25 cellular contexts compared by ENCODE assay signal in the genomic region with DNA sequence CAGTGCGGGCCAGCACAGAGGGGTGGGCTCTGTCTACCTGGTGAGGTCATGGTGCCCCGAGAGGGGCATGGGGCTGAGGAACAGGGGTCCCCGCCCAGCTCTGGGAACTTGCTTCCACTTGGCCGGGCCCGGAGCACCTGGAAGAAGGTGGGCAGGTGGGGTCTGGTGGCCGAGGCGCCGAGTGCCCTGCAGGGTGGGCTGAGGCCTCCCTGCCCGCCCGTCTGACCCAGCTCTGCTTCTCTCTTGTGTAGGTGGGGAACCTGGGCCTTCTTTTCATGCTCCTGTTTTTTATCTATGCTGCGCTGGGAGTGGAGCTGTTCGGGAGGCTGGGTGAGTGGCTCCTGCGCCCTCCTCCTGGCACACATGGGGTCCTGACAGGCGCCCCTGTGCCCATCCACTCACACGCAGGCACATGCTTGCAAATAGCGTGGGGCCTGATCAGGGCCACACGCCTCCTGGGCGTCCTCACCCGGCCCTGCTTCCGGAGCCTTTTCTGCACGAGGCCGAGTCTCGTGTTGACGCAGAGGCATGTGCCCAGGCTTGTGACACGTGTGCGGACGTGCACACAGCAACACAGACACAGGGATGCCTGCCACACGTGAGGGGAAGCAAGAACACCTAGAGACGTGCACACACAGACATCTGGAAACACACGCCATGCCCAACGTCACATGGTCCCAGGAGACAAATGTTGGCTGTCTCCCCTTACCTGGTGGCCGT. TPM values are rescaled to one million over a fixed set of nuclear protein-coding genes. Genes with fewer than 3 reads are reported as not detected.
DNase-seq lines count a peak whose midpoint lies in the region; ATAC-seq, FAIRE-seq and TF ChIP-seq lines count a peak whose summit lies in the region.
"Had no signal": no experiment of that assay in that cellular context is flagged by ENCODE, and none has a peak within 500 bp of the region (broad histone marks: within the 10 kb centered on the region; RNA-seq: fewer than 3 reads in every experiment).

No MANE protein-coding gene starts in this region.

- no peak for TF ChIP-seq POLR2A in K562 (conservative IDR thresholded peaks at IDR 0.05)

- no TSS peak for BruUV-seq in K562 (replicated peaks; lab: Mats Ljungman, UMichigan)
- no TSS peak for BruUV-seq in mammary epithelial cell (replicated peaks; lab: Mats Ljungman, UMichigan)

- TF ChIP-seq CTCF in K562 (IDR thresholded peaks at IDR 0.05 in 2 of 3, conservative IDR thresholded peaks at IDR 0.05 in 1 of 3; ENCODE audit: insufficient read depth in 2 of 3, low read depth in 1 of 3, low read length in 3 of 3) (no peak), mammary epithelial cell (conservative IDR thresholded peaks at IDR 0.05 in 1 of 2, IDR thresholded peaks at IDR 0.05 in 1 of 2; ENCODE audit: extremely low read depth in 1 of 2, insufficient read depth in 1 of 2, low read depth in 1 of 2, low read length in 2 of 2) (no peak)

- no peak overlapping the region for H3K18ac ChIP-seq in neuronal stem cell (ENCODE audit: low read length)

- intact Hi-C loops in K562 (cut with micrococcal nuclease): no loop called here
- intact Hi-C loops in mammary epithelial cell (cut with micrococcal nuclease): no loop called here

- dilution Hi-C loops in mammary epithelial cell (cut with HindIII; ENCODE audit: low sequenced_read_pairs): loop anchor here (10.0 kb wide), 4 partner anchors 152 to 298 kb away; no protein-coding TSS in a partner anchor

- H3K36me3 ChIP-seq in H7 (replicated peaks; ENCODE audit: control insufficient read depth, insufficient read depth, low read length): peaks cover 2% of the 10 kb centered on the region
- no peaks in the 10 kb centered on the region for H3K36me3 ChIP-seq in K562 (ENCODE audit: control insufficient read depth, insufficient read depth, low read length)
- peaks cover 11 to 44% of the 10 kb centered on the region in 2 donors for H3K36me3 ChIP-seq in neuronal stem cell (replicated peaks in 1 of 2; ENCODE audit: control insufficient read depth in 2 of 2, insufficient read depth in 2 of 2, low read length in 2 of 2)
- no peaks in the 10 kb centered on the region for H3K36me3 ChIP-seq in mammary epithelial cell (ENCODE audit: insufficient read depth, low read length)
- H3K36me3 ChIP-seq: BE2C, HAP-1 had no signal

- no peaks in the 10 kb centered on the region for H3K9me1 ChIP-seq in K562 (ENCODE audit: control insufficient read depth, insufficient read depth, low read length)

- in situ Hi-C loops in K562 (cut with MboI) (no loop called here), mammary epithelial cell (cut with MboI; ENCODE audit: low sequenced_read_pairs in 2 of 2) (no loop called here)

- TF ChIP-seq RAD21 in K562 (CRISPR knock-in tag; conservative IDR thresholded peaks at IDR 0.05 in 1 of 2, IDR thresholded peaks at IDR 0.05 in 1 of 2): no peak

- H2AK5ac ChIP-seq in neuronal stem cell (ENCODE audit: low read depth, low read length): no peak overlapping the region

- H4K91ac ChIP-seq in neuronal stem cell (ENCODE audit: low read depth, low read length, poor library complexity): no peak overlapping the region

- no peak for ATAC-seq in K562
- ATAC-seq: A549, GM12878, GM23338 had no signal

- H3K27ac ChIP-seq in K562 (ENCODE audit: extremely low read depth, low read depth, low read length): no peak overlapping the region
- no peak overlapping the region for H3K27ac ChIP-seq in neuronal stem cell (replicated peaks; ENCODE audit: low read length)
- no peak overlapping the region for H3K27ac ChIP-seq in mammary epithelial cell (ENCODE audit: insufficient read depth, low read depth, low read length)
- H3K27ac ChIP-seq: A549; BLaER1 treated with 17β-estradiol and CSF1 and Interleukin-3, amounts not matched to agents 10 nM and 100 nM had no signal

- H4K8ac ChIP-seq in neuronal stem cell (ENCODE audit: low read depth, low read length): no peak overlapping the region

- H3K27me3 ChIP-seq in H7 (ENCODE audit: control insufficient read depth, insufficient read depth, low read length): no peaks in the 10 kb centered on the region
- peaks cover 52 to 91% of the 10 kb centered on the region in 2 experiments for H3K27me3 ChIP-seq in K562 (ENCODE audit: control insufficient read depth in 2 of 2, insufficient read depth in 2 of 2, low read length in 2 of 2)
- H3K27me3 ChIP-seq in neuronal stem cell (ENCODE audit: control insufficient read depth in 3 of 3, insufficient read depth in 3 of 3, low read depth in 1 of 3, low read length in 3 of 3): no peaks in the 10 kb centered on the region
- H3K27me3 ChIP-seq in mammary epithelial cell (ENCODE audit: insufficient read depth, low read length): peaks cover 2% of the 10 kb centered on the region
- H3K27me3 ChIP-seq: BLaER1 treated with 17β-estradiol and CSF1 and Interleukin-3, amounts not matched to agents 10 nM and 100 nM had no signal

- peaks cover 0 to 71% of the 10 kb centered on the region in 2 experiments; a peak in 2 of 5 replicates for H3K4me1 ChIP-seq in K562 (replicated peaks in 1 of 2; ENCODE audit: control insufficient read depth in 2 of 2, insufficient read depth in 2 of 2, low read length in 2 of 2)
- no peaks in the 10 kb centered on the region for H3K4me1 ChIP-seq in neuronal stem cell (ENCODE audit: control insufficient read depth in 2 of 2, insufficient read depth in 1 of 2, low read depth in 1 of 2, low read length in 2 of 2)
- H3K4me1 ChIP-seq in mammary epithelial cell (ENCODE audit: insufficient read depth, low read length): no peaks in the 10 kb centered on the region
- H3K4me1 ChIP-seq: BE2C, HAP-1 had no signal

- H3K9ac ChIP-seq in K562 (ENCODE audit: insufficient read depth in 1 of 2, low read depth in 2 of 2, low read length in 2 of 2): no peak overlapping the region
- no peak overlapping the region for H3K9ac ChIP-seq in neuronal stem cell (ENCODE audit: low read depth, low read length, poor library complexity)
- H3K9ac ChIP-seq in mammary epithelial cell (ENCODE audit: insufficient read depth, low read length): no peak overlapping the region
- H3K9ac ChIP-seq: BLaER1 treated with 17β-estradiol and CSF1 and Interleukin-3, amounts not matched to agents 10 nM and 100 nM had no signal

- no peak for TF ChIP-seq EP300 in K562 (IDR thresholded peaks at IDR 0.05; ENCODE audit: low read length)

- H3K9me3 ChIP-seq in K562 (replicated peaks; ENCODE audit: control insufficient read depth, insufficient read depth, low read depth, low read length) (no peaks in the 10 kb centered on the region), neuronal stem cell (replicated peaks in 1 of 2; ENCODE audit: control insufficient read depth in 2 of 2, insufficient read depth in 1 of 2, low read depth in 1 of 2, low read length in 2 of 2) (peaks cover 0 to 2% of the 10 kb centered on the region in 2 donors), mammary epithelial cell (replicated peaks; ENCODE audit: insufficient read depth, low read length) (peaks cover 2% of the 10 kb centered on the region)
- H3K9me3 ChIP-seq: A549; BE2C; BLaER1 treated with 17β-estradiol and CSF1 and Interleukin-3, amounts not matched to agents 10 nM and 100 nM; HAP-1 had no signal

- peaks cover 8% of the 10 kb centered on the region for H4K20me1 ChIP-seq in K562 (replicated peaks; ENCODE audit: control insufficient read depth, insufficient read depth, low read length)
- no peaks in the 10 kb centered on the region for H4K20me1 ChIP-seq in mammary epithelial cell (ENCODE audit: insufficient read depth, low read length)

- CTCF ChIA-PET in K562 (lab: Yijun Ruan, JAX; ENCODE audit: low intra/inter-chr PET ratio): no interaction called here
- CTCF ChIA-PET in mammary epithelial cell (lab: Charles Lee; ENCODE audit: low non-redundant PET): no interaction called here

- H2BK120ac ChIP-seq in neuronal stem cell (ENCODE audit: low read depth, low read length): no peak overlapping the region

- no peak overlapping the region for H3K4ac ChIP-seq in neuronal stem cell (ENCODE audit: low read length)

- H3K23ac ChIP-seq in neuronal stem cell (ENCODE audit: low read depth, low read length, poor library complexity): peak overlapping the region; percentile 25

- no peak overlapping the region for H2BK15ac ChIP-seq in neuronal stem cell (ENCODE audit: low read length)

- H3K14ac ChIP-seq in neuronal stem cell (ENCODE audit: low read length): no peak overlapping the region

- no peak overlapping the region for H2AFZ ChIP-seq in K562 (ENCODE audit: low read depth, low read length)
- no peak overlapping the region for H2AFZ ChIP-seq in neuronal stem cell (ENCODE audit: low read length)
- H2AFZ ChIP-seq in mammary epithelial cell (ENCODE audit: low read depth, low read length): no peak overlapping the region
- H2AFZ ChIP-seq: GM23338 had no signal

- peak overlapping the region; percentile 66 for H2BK5ac ChIP-seq in neuronal stem cell (ENCODE audit: low read length)

- H3K79me2 ChIP-seq in K562 (ENCODE audit: control insufficient read depth, insufficient read depth, low read length) (no peaks in the 10 kb centered on the region), mammary epithelial cell (ENCODE audit: insufficient read depth, low read length) (no peaks in the 10 kb centered on the region)

- no peak for FAIRE-seq in K562 (lab: Jason Lieb, UNC)
- FAIRE-seq: A549, D721Med, GM12878, GM19239 had no signal

- no peak overlapping the region for H2BK12ac ChIP-seq in neuronal stem cell (ENCODE audit: low read length)

- peak; percentile 65 for DNase-seq in H7
- DNase-seq in K562 (ENCODE audit: extremely low read depth in 1 of 4, low spot score in 3 of 4): no peak
- DNase-seq in neuronal stem cell (ENCODE audit: low spot score): no peak
- DNase-seq in SKM-1 (lab: John Stamatoyannopoulos, UW; ENCODE audit: unreplicated experiment): no peak
- DNase-seq in mammary epithelial cell: no peak
- DNase-seq: 8988T; ACHN; AML-193; BE2C; CD4-positive, alpha-beta T cell; CD8-positive, alpha-beta memory T cell; DMS 273 treated with DMSO at 0.1 percent for 48 hours; DMS79; EL; GDM1; HFFc6 had no signal

- H3K79me1 ChIP-seq in neuronal stem cell (ENCODE audit: low read depth, low read length): peaks cover 8% of the 10 kb centered on the region

- POLR2A ChIA-PET in K562 (lab: Yijun Ruan, JAX): interaction anchor here (1.0 kb wide), 1 partner anchor 9 kb away, joined by 3 read pairs; no protein-coding TSS in a partner anchor

- WGBS in K562 (ENCODE audit: insufficient coverage, low coverage, missing lambda C conversion rate): 4% methylated on average over 28 of the region's 32 CpGs
- WGBS in neuronal stem cell (ENCODE audit: extremely low coverage in 2 of 2, insufficient read length in 2 of 2, insufficient replicate concordance in 1 of 2), 2 donors: no CpG with 5 or more reads among the region's 32 CpGs
- WGBS in mammary epithelial cell (ENCODE audit: low coverage, missing lambda C conversion rate): 54% methylated on average over 17 of the region's 32 CpGs

- H3K4me2 ChIP-seq in K562 (ENCODE audit: insufficient read depth, low read length) (no peak overlapping the region), neuronal stem cell (ENCODE audit: insufficient read depth, low read length, poor library complexity, severe bottlenecking) (no peak overlapping the region), mammary epithelial cell (ENCODE audit: insufficient read depth, low read depth, low read length) (no peak overlapping the region)
- H3K4me2 ChIP-seq: A549, GM23338 had no signal

- H3K4me3 ChIP-seq in H7 (ENCODE audit: insufficient read depth, low read depth, low read length) (no peak overlapping the region), K562 (no peak overlapping the region), neuronal stem cell (ENCODE audit: low read length in 2 of 2) (peak overlapping the region in 1 of 2 donors; percentile 3), mammary epithelial cell (replicated peaks in 1 of 3; ENCODE audit: insufficient read depth in 1 of 3, low read depth in 2 of 3, low read length in 3 of 3) (no peak overlapping the region)
- H3K4me3 ChIP-seq: A549; BLaER1 treated with 17β-estradiol and CSF1 and Interleukin-3, amounts not matched to agents 10 nM and 100 nM; GM12878; GM23338; HAP-1 had no signal

RNA-seq across cellular contexts. Expression of a gene that starts 8.2 kb away (rescaled TPM):
- not detected in 2 replicates for total RNA-seq in H7 (2014; rRNA removed; shearing (Covaris generic))
- not detected in 2 replicates for total RNA-seq in K562 (2011; cell fraction: chromatin; rRNA removed; ENCODE audit: low replicate concordance)
- total RNA-seq in K562 (2011; cell fraction: nucleolus; rRNA removed): not detected in 2 replicates
- not detected in 2 replicates for total RNA-seq in K562 (2011; cell fraction: nucleoplasm; rRNA removed)
- total RNA-seq in K562 (2014; rRNA removed) (not detected in 2 replicates), K562 (2014; rRNA removed; fragmentation: Illumina TruSeq; extraction: Trizol) (not detected in 2 replicates), K562 (2015; rRNA removed; fragmentation: Illumina TruSeq; extraction: Trizol) (not detected in 2 replicates), K562 (2021) (not detected in 2 replicates), mammary epithelial cell (not detected)
- polyA plus RNA-seq in K562 (2011; rRNA removed) (not detected in 2 replicates), K562 (2014; fragmentation: Illumina TruSeq; extraction: Trizol) (not detected in 2 replicates), K562 (2014; fragmentation: Nextera tagmentation; extraction: Ambion mirVana) (not detected), K562 (2014; rRNA removed) (not detected in 2 replicates), mammary epithelial cell (not detected)
- not detected in 2 replicates for polyA plus RNA-seq in K562 (2011; cell fraction: cytosol; rRNA removed)
- not detected in 2 replicates for polyA plus RNA-seq in K562 (2011; cell fraction: nucleus; rRNA removed)
- not detected in 2 replicates for polyA plus RNA-seq in K562 (2012)
- polyA minus RNA-seq in K562 (2011; rRNA and poly(A)+ RNA removed): not detected in 2 replicates
- polyA minus RNA-seq in K562 (2011; cell fraction: cytosol; rRNA and poly(A)+ RNA removed): not detected in 2 replicates
- not detected in 2 replicates for polyA minus RNA-seq in K562 (2011; cell fraction: nucleus; rRNA and poly(A)+ RNA removed)
- not detected for polyA plus RNA-seq in neuronal stem cell (2013, experiment 1 of 2)
- not detected for polyA plus RNA-seq in neuronal stem cell (2013, experiment 2 of 2)
- polyA minus RNA-seq in mammary epithelial cell: not detected
- total RNA-seq: CD4-positive, alpha-beta T cell; CD8-positive, alpha-beta memory T cell; GM12878; GM23338 had no signal
- polyA plus RNA-seq: A549; CD14-positive monocyte; CD8-positive, alpha-beta memory T cell; GM12878 had no signal

RNA-seq across cellular contexts. Expression of a gene that starts 13.1 kb away (rescaled TPM):
- not detected in 2 replicates for total RNA-seq in H7 (2014; rRNA removed; shearing (Covaris generic))
- total RNA-seq in K562 (2011; cell fraction: chromatin; rRNA removed; ENCODE audit: low replicate concordance): not detected in 2 replicates
- not detected in 2 replicates for total RNA-seq in K562 (2011; cell fraction: nucleolus; rRNA removed)
- total RNA-seq in K562 (2011; cell fraction: nucleoplasm; rRNA removed): not detected in 2 replicates
- total RNA-seq in K562 (2014; rRNA removed) (not detected in 2 replicates), K562 (2014; rRNA removed; fragmentation: Illumina TruSeq; extraction: Trizol) (not detected in 2 replicates), K562 (2015; rRNA removed; fragmentation: Illumina TruSeq; extraction: Trizol) (not detected in 2 replicates), K562 (2021) (0.16 and 0.18 TPM in 2 replicates), mammary epithelial cell (not detected)
- polyA plus RNA-seq in K562 (2011; rRNA removed) (not detected in 2 replicates), K562 (2014; fragmentation: Illumina TruSeq; extraction: Trizol) (not detected in 2 replicates), K562 (2014; fragmentation: Nextera tagmentation; extraction: Ambion mirVana) (not detected), K562 (2014; rRNA removed) (not detected in 2 replicates), mammary epithelial cell (not detected)
- polyA plus RNA-seq in K562 (2011; cell fraction: cytosol; rRNA removed): not detected in 2 replicates
- polyA plus RNA-seq in K562 (2011; cell fraction: nucleus; rRNA removed): not detected in 2 replicates
- polyA plus RNA-seq in K562 (2012): not detected in 2 replicates
- polyA minus RNA-seq in K562 (2011; rRNA and poly(A)+ RNA removed): not detected in 2 replicates
- not detected in 2 replicates for polyA minus RNA-seq in K562 (2011; cell fraction: cytosol; rRNA and poly(A)+ RNA removed)
- polyA minus RNA-seq in K562 (2011; cell fraction: nucleus; rRNA and poly(A)+ RNA removed): not detected in 2 replicates
- not detected for polyA plus RNA-seq in neuronal stem cell (2013, experiment 1 of 2)
- polyA plus RNA-seq in neuronal stem cell (2013, experiment 2 of 2): not detected
- not detected for polyA minus RNA-seq in mammary epithelial cell
- total RNA-seq: CD4-positive, alpha-beta T cell; CD8-positive, alpha-beta memory T cell; GM12878; GM23338; HFFc6 had no signal
- polyA plus RNA-seq: A549; CD14-positive monocyte; CD8-positive, alpha-beta memory T cell; GM12878 had no signal

RNA-seq across cellular contexts. Expression of a gene that starts 23.7 kb away (rescaled TPM):
- total RNA-seq in H7 (2014; rRNA removed; shearing (Covaris generic)): not detected in 2 replicates
- not detected in 2 replicates for total RNA-seq in K562 (2011; cell fraction: chromatin; rRNA removed; ENCODE audit: low replicate concordance)
- not detected in 2 replicates for total RNA-seq in K562 (2011; cell fraction: nucleolus; rRNA removed)
- not detected in 2 replicates for total RNA-seq in K562 (2011; cell fraction: nucleoplasm; rRNA removed)
- not detected in 2 replicates for total RNA-seq in K562 (2014; rRNA removed)
- total RNA-seq in K562 (2014; rRNA removed; fragmentation: Illumina TruSeq; extraction: Trizol): not detected in 2 replicates
- total RNA-seq in K562 (2015; rRNA removed; fragmentation: Illumina TruSeq; extraction: Trizol): not detected in 2 replicates
- 0.31 TPM in 1 of 2 replicates, not detected in the other for total RNA-seq in K562 (2021)
- polyA plus RNA-seq in K562 (2011; rRNA removed): not detected in 2 replicates
- polyA plus RNA-seq in K562 (2011; cell fraction: cytosol; rRNA removed): not detected in 2 replicates
- not detected in 2 replicates for polyA plus RNA-seq in K562 (2011; cell fraction: nucleus; rRNA removed)
- polyA plus RNA-seq in K562 (2012): 0.10 TPM in 1 of 2 replicates, not detected in the other
- polyA plus RNA-seq in K562 (2014; fragmentation: Illumina TruSeq; extraction: Trizol): not detected in 2 replicates
- polyA plus RNA-seq in K562 (2014; fragmentation: Nextera tagmentation; extraction: Ambion mirVana): not detected
- not detected in 2 replicates for polyA plus RNA-seq in K562 (2014; rRNA removed)
- polyA minus RNA-seq in K562 (2011; rRNA and poly(A)+ RNA removed): not detected in 2 replicates
- polyA minus RNA-seq in K562 (2011; cell fraction: cytosol; rRNA and poly(A)+ RNA removed): not detected in 2 replicates
- polyA minus RNA-seq in K562 (2011; cell fraction: nucleus; rRNA and poly(A)+ RNA removed): not detected in 2 replicates
- not detected for polyA plus RNA-seq in neuronal stem cell (2013, experiment 1 of 2)
- polyA plus RNA-seq in neuronal stem cell (2013, experiment 2 of 2): not detected
- not detected for total RNA-seq in mammary epithelial cell
- polyA plus RNA-seq in mammary epithelial cell: not detected
- polyA minus RNA-seq in mammary epithelial cell: not detected
- total RNA-seq: CD8-positive, alpha-beta memory T cell; GM12878; GM23338; H4; HFFc6 had no signal
- polyA plus RNA-seq: A549; CD14-positive monocyte; CD8-positive, alpha-beta memory T cell; GM23338 had no signal

RNA-seq across cellular contexts. Expression of a gene that starts 39.0 kb away (rescaled TPM):
- not detected in 2 replicates for total RNA-seq in H7 (2014; rRNA removed; shearing (Covaris generic))
- total RNA-seq in K562 (2011; cell fraction: chromatin; rRNA removed; ENCODE audit: low replicate concordance): not detected in 2 replicates
- not detected in 2 replicates for total RNA-seq in K562 (2011; cell fraction: nucleolus; rRNA removed)
- total RNA-seq in K562 (2011; cell fraction: nucleoplasm; rRNA removed): not detected in 2 replicates
- not detected in 2 replicates for total RNA-seq in K562 (2014; rRNA removed)
- not detected in 2 replicates for total RNA-seq in K562 (2014; rRNA removed; fragmentation: Illumina TruSeq; extraction: Trizol)
- not detected in 2 replicates for total RNA-seq in K562 (2015; rRNA removed; fragmentation: Illumina TruSeq; extraction: Trizol)
- not detected in 2 replicates for total RNA-seq in K562 (2021)
- not detected in 2 replicates for polyA plus RNA-seq in K562 (2011; rRNA removed)
- polyA plus RNA-seq in K562 (2011; cell fraction: cytosol; rRNA removed): not detected in 2 replicates
- polyA plus RNA-seq in K562 (2011; cell fraction: nucleus; rRNA removed): not detected in 2 replicates
- polyA plus RNA-seq in K562 (2012): 0.07 TPM in 1 of 2 replicates, not detected in the other
- polyA plus RNA-seq in K562 (2014; fragmentation: Illumina TruSeq; extraction: Trizol): not detected in 2 replicates
- not detected for polyA plus RNA-seq in K562 (2014; fragmentation: Nextera tagmentation; extraction: Ambion mirVana)
- not detected in 2 replicates for polyA plus RNA-seq in K562 (2014; rRNA removed)
- polyA minus RNA-seq in K562 (2011; rRNA and poly(A)+ RNA removed): not detected in 2 replicates
- polyA minus RNA-seq in K562 (2011; cell fraction: cytosol; rRNA and poly(A)+ RNA removed): not detected in 2 replicates
- not detected in 2 replicates for polyA minus RNA-seq in K562 (2011; cell fraction: nucleus; rRNA and poly(A)+ RNA removed)
- polyA plus RNA-seq in neuronal stem cell (2013, experiment 1 of 2): 0.06 TPM
- polyA plus RNA-seq in neuronal stem cell (2013, experiment 2 of 2): not detected
- not detected for total RNA-seq in mammary epithelial cell
- polyA plus RNA-seq in mammary epithelial cell: not detected
- polyA minus RNA-seq in mammary epithelial cell: not detected
- total RNA-seq: CD4-positive, alpha-beta T cell; CD8-positive, alpha-beta memory T cell; GM12878; H4; HFFc6 had no signal
- polyA plus RNA-seq: A549; CD14-positive monocyte; CD8-positive, alpha-beta memory T cell; GM12878; GM23338 had no signal
